Comparison of ENCODE assay signal across 1 cellular context in the genomic region with DNA sequence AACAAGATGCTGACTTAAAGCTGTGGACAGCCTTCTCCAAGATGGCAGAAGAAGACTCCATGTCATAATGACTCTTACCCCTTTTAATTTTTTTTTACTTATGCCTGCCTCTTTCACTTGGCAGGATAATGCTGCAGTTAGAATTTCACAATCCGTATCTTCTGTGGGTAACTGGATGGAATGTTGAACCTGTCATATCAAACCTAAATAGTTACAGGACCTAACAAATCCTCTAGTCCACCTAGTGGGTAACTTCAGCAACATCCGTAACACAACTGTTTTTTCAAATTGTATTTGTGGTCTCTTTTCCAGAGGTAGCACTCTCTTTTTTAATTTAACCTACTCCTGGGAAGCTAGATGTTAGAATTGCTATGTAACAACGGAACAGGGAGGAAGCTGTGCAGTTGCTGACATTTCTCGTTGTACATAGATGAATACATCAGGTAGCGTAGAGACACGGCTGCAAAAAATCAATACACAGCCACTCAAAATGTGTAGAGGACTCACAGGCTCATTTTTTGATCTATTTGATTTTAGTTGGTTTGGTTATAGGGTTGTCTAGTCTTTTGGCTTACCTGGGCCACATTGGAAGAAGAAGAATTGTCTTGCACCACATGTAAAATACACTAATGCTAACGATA.
TF ChIP-seq lines count a peak whose summit lies in the region.

No MANE protein-coding gene starts in this region.

TF ChIP-seq in GM23338, 12 proteins besides CTCF, POLR2A, EP300 and RAD21 (continued from another document):
- TF ChIP-seq JUNB (IDR thresholded peaks at IDR 0.05; ENCODE audit: unreplicated experiment) (no peak), CREB1 (CRISPR knock-in tag; IDR thresholded peaks at IDR 0.05; ENCODE audit: low read depth) (no peak), POLR2AphosphoS5 (IDR thresholded peaks at IDR 0.05; ENCODE audit: low read depth) (no peak), NANOG (IDR thresholded peaks at IDR 0.05; ENCODE audit: borderline replicate concordance) (no peak)
TF ChIP-seq in GM23338: peak in this region for 0.
